Comparison of ENCODE assay signal across 19 cellular contexts in the genomic region with DNA sequence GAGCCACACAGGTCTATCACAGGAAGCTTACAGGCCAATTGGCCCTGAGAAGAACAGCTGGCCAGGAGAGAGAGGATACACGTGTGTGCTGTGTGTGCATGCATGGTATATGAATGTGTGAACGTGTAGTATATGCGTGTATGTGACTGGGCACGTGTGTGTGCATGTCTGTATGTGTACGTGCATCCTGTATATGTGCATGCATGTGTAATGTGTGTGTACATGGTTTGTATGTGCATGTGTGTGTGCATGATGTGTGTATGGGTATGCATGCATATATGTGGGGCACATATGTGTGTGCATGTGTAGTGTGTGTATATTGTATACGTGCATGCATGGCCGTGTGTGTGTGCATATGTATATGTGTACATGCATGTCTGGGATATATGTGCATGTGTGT. TPM values are rescaled to one million over a fixed set of nuclear protein-coding genes. Genes with fewer than 3 reads are reported as not detected.
DNase-seq lines count a peak whose midpoint lies in the region; ATAC-seq, FAIRE-seq and TF ChIP-seq lines count a peak whose summit lies in the region.
"Had no signal": no experiment of that assay in that cellular context is flagged by ENCODE, and none has a peak within 500 bp of the region (broad histone marks: within the 10 kb centered on the region; RNA-seq: fewer than 3 reads in every experiment).

No MANE protein-coding gene starts in this region.

- in situ Hi-C loops in IMR-90 (cut with MboI; ENCODE audit: low sequenced_read_pairs): no loop called here

- H4K91ac ChIP-seq in IMR-90 (ENCODE audit: insufficient read depth, low read depth, low read length): no peak overlapping the region

- H3K9me3 ChIP-seq in IMR-90 (ENCODE audit: control insufficient read depth, insufficient read depth, low read length): no peaks in the 10 kb centered on the region
- no peaks in the 10 kb centered on the region for H3K9me3 ChIP-seq in mesodermal cell (ENCODE audit: control insufficient read depth, low read length)
- H3K9me3 ChIP-seq: A549, BE2C, HAP-1 had no signal

- TF ChIP-seq CTCF in IMR-90 (conservative IDR thresholded peaks at IDR 0.05; ENCODE audit: low read depth, low read length) (no peak), WTC11 (IDR thresholded peaks at IDR 0.05) (no peak), GM20000 (IDR thresholded peaks at IDR 0.05; ENCODE audit: extremely low read depth, missing control alignments) (no peak)

- H3K4me2 ChIP-seq in IMR-90 (ENCODE audit: low read depth, low read length): no peak overlapping the region
- H3K4me2 ChIP-seq: A549, GM23338 had no signal

- H3K4me3 Mint-ChIP-seq in WTC11: no peak overlapping the region
- H3K4me3 Mint-ChIP-seq: CD8-positive, alpha-beta T cell; GM23338 had no signal

- BruUV-seq in IMR-90 (replicated peaks; lab: Mats Ljungman, UMichigan): no TSS peak

- no peak overlapping the region for H3K56ac ChIP-seq in IMR-90 (ENCODE audit: extremely low read depth, insufficient read depth, low read length)

- H3K23ac ChIP-seq in IMR-90 (ENCODE audit: low read depth, low read length): no peak overlapping the region

- FAIRE-seq in urothelium cell line (lab: Jason Lieb, UNC): peak; percentile 96
- FAIRE-seq: A549, GM18507 had no signal

- POLR2A ChIA-PET in IMR-90 (lab: Charles Lee; ENCODE audit: unreplicated experiment): no interaction called here
- POLR2A ChIA-PET in WTC11 (lab: Charles Lee): no interaction called here

- WGBS in IMR-90 (ENCODE audit: extremely low coverage in 2 of 2, insufficient read length in 1 of 2), 2 experiments: 98% methylated on average over 7 of the region's 7 CpGs; no CpG with 5 or more reads in 1 of the 2 experiments
- 93 to 97% methylated on average over 7 of the region's 7 CpGs for WGBS in mesodermal cell (ENCODE audit: insufficient coverage in 2 of 2), 2 experiments

- 0 out of 2 replicates have a peak overlapping the region, but pooled peaks have one; percentile 9 for H3K27ac Mint-ChIP-seq in WTC11
- H3K27ac Mint-ChIP-seq: CD8-positive, alpha-beta T cell had no signal

- H4K20me1 ChIP-seq in IMR-90 (ENCODE audit: insufficient read depth, low read length): peaks cover 31% of the 10 kb centered on the region

- H3K27me3 Mint-ChIP-seq in WTC11 (ENCODE audit: low read depth): no peaks in the 10 kb centered on the region

- ATAC-seq in IMR-90 (ENCODE audit: low read depth): no peak
- no peak for ATAC-seq in WTC11
- ATAC-seq: A549; CD8-positive, alpha-beta T cell; GM23338 had no signal

- no peak overlapping the region for H4K5ac ChIP-seq in IMR-90 (ENCODE audit: low read depth, low read length)

- H3K27ac ChIP-seq in IMR-90 (ENCODE audit: insufficient read depth, low read length) (no peak overlapping the region), mesodermal cell (ENCODE audit: low read depth, low read length, severe bottlenecking) (peak overlapping the region; percentile 16)
- H3K27ac ChIP-seq: A549, C4-2B had no signal

- H3K4me1 ChIP-seq in IMR-90 (ENCODE audit: control insufficient read depth, insufficient read depth, low read length) (no peaks in the 10 kb centered on the region), mesodermal cell (ENCODE audit: control insufficient read depth, insufficient read depth, low read length, poor library complexity, severe bottlenecking) (no peaks in the 10 kb centered on the region)
- H3K4me1 ChIP-seq: A549, BE2C, HAP-1 had no signal

- no peak overlapping the region for H2BK120ac ChIP-seq in IMR-90 (ENCODE audit: low read depth, low read length)

- H2AK9ac ChIP-seq in IMR-90 (replicated peaks; ENCODE audit: low read depth, low read length, poor library complexity): no peak overlapping the region

- intact Hi-C loops in IMR-90 (cut with micrococcal nuclease): no loop called here

- CTCF ChIA-PET in IMR-90 (lab: Yijun Ruan, JAX) (no interaction called here), WTC11 (lab: Charles Lee) (interaction anchor here (0.9 kb wide), 1 partner anchor 16 kb away, joined by 3 read pairs; no protein-coding TSS in a partner anchor)

- H3K9me3 Mint-ChIP-seq in WTC11: no peaks in the 10 kb centered on the region
- H3K9me3 Mint-ChIP-seq: CD8-positive, alpha-beta T cell; GM23338 had no signal

- no peak overlapping the region for H3K14ac ChIP-seq in IMR-90 (replicated peaks; ENCODE audit: low read depth, low read length)

- TF ChIP-seq POLR2A in IMR-90 (IDR thresholded peaks at IDR 0.05; ENCODE audit: low read depth, low read length): no peak

- DNase-seq in IMR-90: no peak
- no peak for DNase-seq in WTC11 (ENCODE audit: low spot score)
- no peak for DNase-seq in urothelium cell line (ENCODE audit: low spot score)
- DNase-seq in GM20000 (ENCODE audit: low spot score): no peak
- DNase-seq in GOT3 (lab: John Stamatoyannopoulos, UW): no peak
- no peak for DNase-seq in stimulated activated CD4-positive, alpha-beta T cell treated with anti-CD3 and anti-CD28 coated beads, Interleukin-2, amount 100 ng/mL, for 24 hours
- DNase-seq: BE2C; CD8-positive, alpha-beta T cell; COR-L47; DND-41; GF-D8; KBM-7 had no signal

- no peak for TF ChIP-seq RAD21 in IMR-90 (IDR thresholded peaks at IDR 0.05; ENCODE audit: low read length)

- no peaks in the 10 kb centered on the region for H3K36me3 Mint-ChIP-seq in WTC11
- H3K36me3 Mint-ChIP-seq: CD8-positive, alpha-beta T cell had no signal

- H3K4me3 ChIP-seq in IMR-90 (ENCODE audit: insufficient read depth, low read depth, low read length) (no peak overlapping the region), mesodermal cell (ENCODE audit: extremely low read depth, insufficient read depth, low read length, poor library complexity, severe bottlenecking) (no peak overlapping the region)
- H3K4me3 ChIP-seq: A549, GM23338, HAP-1 had no signal

- H3K36me3 ChIP-seq in IMR-90 (ENCODE audit: control insufficient read depth, insufficient read depth, low read length) (peaks cover 94% of the 10 kb centered on the region), mesodermal cell (ENCODE audit: control insufficient read depth, insufficient read depth, low read length) (peaks cover 99% of the 10 kb centered on the region)
- H3K36me3 ChIP-seq: BE2C, HAP-1 had no signal

- peak overlapping the region; percentile 75; the same call in 1 of the 2 replicates for H2AK5ac ChIP-seq in IMR-90 (ENCODE audit: low read depth, low read length)

- H3K79me1 ChIP-seq in IMR-90 (ENCODE audit: low read depth in 1 of 2, low read length in 2 of 2): peaks cover 4 to 76% of the 10 kb centered on the region in 2 experiments

- H3K9ac ChIP-seq in IMR-90 (ENCODE audit: low read depth, low read length): no peak overlapping the region

- H3K4me1 Mint-ChIP-seq in WTC11: no peaks in the 10 kb centered on the region
- H3K4me1 Mint-ChIP-seq: GM23338 had no signal

- peak overlapping the region; percentile 33 for H2BK5ac ChIP-seq in IMR-90 (ENCODE audit: low read depth, low read length, poor library complexity, severe bottlenecking)

- no peak overlapping the region for H2BK15ac ChIP-seq in IMR-90 (ENCODE audit: low read depth, low read length)

- H3K9me1 ChIP-seq in IMR-90 (ENCODE audit: insufficient read depth, low read length): peaks cover 13% of the 10 kb centered on the region

- no peak overlapping the region for H4K8ac ChIP-seq in IMR-90 (ENCODE audit: low read depth in 2 of 2, low read length in 2 of 2)

- no peak overlapping the region for H3K4ac ChIP-seq in IMR-90 (ENCODE audit: low read depth, low read length)

- dilution Hi-C loops in IMR-90 (cut with HindIII; ENCODE audit: low sequenced_read_pairs, unreplicated experiment): no loop called here

- no peaks in the 10 kb centered on the region for H3K27me3 ChIP-seq in IMR-90 (ENCODE audit: control insufficient read depth, insufficient read depth, low read length)
- H3K27me3 ChIP-seq: BE2C had no signal

- H2AFZ ChIP-seq in IMR-90 (replicated peaks; ENCODE audit: low read length, poor library complexity): no peak overlapping the region
- H2AFZ ChIP-seq: GM23338 had no signal

- no peak overlapping the region for H3K18ac ChIP-seq in IMR-90 (ENCODE audit: low read depth, low read length)

- H2BK20ac ChIP-seq in IMR-90 (ENCODE audit: low read depth, low read length): no peak overlapping the region

TF ChIP-seq in IMR-90, 13 proteins besides CTCF, POLR2A, EP300 and RAD21 (continues in another document):
- TF ChIP-seq RFX5 (IDR thresholded peaks at IDR 0.05; ENCODE audit: low read depth, low read length) (no peak), BHLHE40 (IDR thresholded peaks at IDR 0.05; ENCODE audit: low read depth, low read length) (no peak), NFE2L2 (IDR thresholded peaks at IDR 0.05; ENCODE audit: low read depth, low read length) (no peak)
- TF ChIP-seq, protein P1, sequence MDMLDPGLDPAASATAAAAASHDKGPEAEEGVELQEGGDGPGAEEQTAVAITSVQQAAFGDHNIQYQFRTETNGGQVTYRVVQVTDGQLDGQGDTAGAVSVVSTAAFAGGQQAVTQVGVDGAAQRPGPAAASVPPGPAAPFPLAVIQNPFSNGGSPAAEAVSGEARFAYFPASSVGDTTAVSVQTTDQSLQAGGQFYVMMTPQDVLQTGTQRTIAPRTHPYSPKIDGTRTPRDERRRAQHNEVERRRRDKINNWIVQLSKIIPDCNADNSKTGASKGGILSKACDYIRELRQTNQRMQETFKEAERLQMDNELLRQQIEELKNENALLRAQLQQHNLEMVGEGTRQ (IDR thresholded peaks at IDR 0.05; ENCODE audit: low read depth, low read length): no peak

TF ChIP-seq in WTC11, 78 proteins besides CTCF, POLR2A, EP300 and RAD21 (continues in another document):
- TF ChIP-seq PRRX2 (CRISPR knock-in tag; IDR thresholded peaks at IDR 0.05) (no peak), ZNF416 (CRISPR knock-in tag; IDR thresholded peaks at IDR 0.05) (no peak)
- TF ChIP-seq, protein P2, sequence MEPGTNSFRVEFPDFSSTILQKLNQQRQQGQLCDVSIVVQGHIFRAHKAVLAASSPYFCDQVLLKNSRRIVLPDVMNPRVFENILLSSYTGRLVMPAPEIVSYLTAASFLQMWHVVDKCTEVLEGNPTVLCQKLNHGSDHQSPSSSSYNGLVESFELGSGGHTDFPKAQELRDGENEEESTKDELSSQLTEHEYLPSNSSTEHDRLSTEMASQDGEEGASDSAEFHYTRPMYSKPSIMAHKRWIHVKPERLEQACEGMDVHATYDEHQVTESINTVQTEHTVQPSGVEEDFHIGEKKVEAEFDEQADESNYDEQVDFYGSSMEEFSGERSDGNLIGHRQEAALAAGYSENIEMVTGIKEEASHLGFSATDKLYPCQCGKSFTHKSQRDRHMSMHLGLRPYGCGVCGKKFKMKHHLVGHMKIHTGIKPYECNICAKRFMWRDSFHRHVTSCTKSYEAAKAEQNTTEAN (CRISPR knock-in tag; IDR thresholded peaks at IDR 0.05): no peak

RNA-seq across cellular contexts. Expression of a gene that starts 57.0 kb away (rescaled TPM):
- total RNA-seq in IMR-90 (2012; rRNA removed): not detected in 2 replicates
- not detected in 2 replicates for polyA plus RNA-seq in IMR-90 (2012; rRNA removed)
- not detected in 2 replicates for polyA plus RNA-seq in IMR-90 (2012; cell fraction: cytosol; rRNA removed)
- polyA plus RNA-seq in IMR-90 (2012; cell fraction: nucleus; rRNA removed; ENCODE audit: low replicate concordance): not detected in 2 replicates
- not detected in 3 replicates for total RNA-seq in WTC11 (2021)
- not detected for polyA plus RNA-seq in mesodermal cell (2013, experiment 1 of 2)
- not detected for polyA plus RNA-seq in mesodermal cell (2013, experiment 2 of 2)
- total RNA-seq: CD8-positive, alpha-beta T cell; GM23338 had no signal
- polyA plus RNA-seq: A549, AG04450, GM23338 had no signal
